ENCODE assay signal across 20 cellular contexts in genomic region chr3:34155666-34156065, GRCh38.
DNase-seq lines count a peak whose midpoint lies in the region; ATAC-seq and TF ChIP-seq lines count a peak whose summit lies in the region.
"Had no signal": no experiment of that assay in that cellular context is flagged by ENCODE, and none has a peak within 500 bp of the region (broad histone marks: within the 10 kb centered on the region; RNA-seq: fewer than 3 reads in every experiment).

No MANE protein-coding gene starts in this region.

- no peak overlapping the region for H3K4me3 ChIP-seq in GM12865 (ENCODE audit: low read depth, low read length)
- H3K4me3 ChIP-seq in effector memory CD4-positive, alpha-beta T cell (ENCODE audit: insufficient read depth, low read depth, low read length, poor library complexity, severe bottlenecking), result no peak overlapping the region
- H3K4me3 ChIP-seq in neural progenitor cell, result no peak overlapping the region
- no peak overlapping the region for H3K4me3 ChIP-seq in heart left ventricle
- H3K4me3 ChIP-seq: dorsolateral prefrontal cortex, pancreas, uterus had no signal

- H3K4me2 ChIP-seq in neural progenitor cell, result no peak overlapping the region

- no peaks in the 10 kb centered on the region for H3K9me3 ChIP-seq in effector memory CD4-positive, alpha-beta T cell (ENCODE audit: control insufficient read depth, low read length)
- H3K9me3 ChIP-seq in neural progenitor cell (ENCODE audit: low read depth) (no peaks in the 10 kb centered on the region), heart left ventricle (no peaks in the 10 kb centered on the region)
- H3K9me3 ChIP-seq: pancreas, uterus had no signal

- H3K36me3 ChIP-seq in effector memory CD4-positive, alpha-beta T cell (ENCODE audit: control insufficient read depth, insufficient read depth, low read length), result no peaks in the 10 kb centered on the region
- H3K36me3 ChIP-seq in neural progenitor cell (no peaks in the 10 kb centered on the region), heart left ventricle (no peaks in the 10 kb centered on the region)
- H3K36me3 ChIP-seq: pancreas, uterus had no signal

- ATAC-seq in GM19397 (IDR thresholded peaks at IDR 0.05; ENCODE audit: unreplicated experiment) (peak; percentile 64), HG02642 (IDR thresholded peaks at IDR 0.05; ENCODE audit: poor library complexity, unreplicated experiment) (peak; percentile 69), HG03378 (IDR thresholded peaks at IDR 0.05; ENCODE audit: unreplicated experiment) (peak; percentile 58), heart left ventricle (no peak)
- ATAC-seq: left colon, pancreas, PC-3 had no signal

- no peak overlapping the region for H3K9ac ChIP-seq in neural progenitor cell

- H3K36me3 Mint-ChIP-seq in neural progenitor cell, result no peaks in the 10 kb centered on the region
- H3K36me3 Mint-ChIP-seq: CD4-positive, CD25-positive, alpha-beta regulatory T cell had no signal

- H3K9me3 Mint-ChIP-seq in neural progenitor cell, result peaks cover 6% of the 10 kb centered on the region
- H3K9me3 Mint-ChIP-seq: stimulated activated naive CD8-positive, alpha-beta T cell treated with anti-CD3 and anti-CD28 coated beads, Interleukin-15, Interleukin-2, amounts not matched to agents 100 ng/mL and 50 ng/mL, for 24 hours had no signal

- WGBS in heart left ventricle, 4 donors, result 56 to 75% (median 67%) methylated on average over 2 of the region's 2 CpGs

- no peaks in the 10 kb centered on the region for H3K27me3 ChIP-seq in effector memory CD4-positive, alpha-beta T cell (replicated peaks; ENCODE audit: control insufficient read depth, insufficient read depth, low read length, poor library complexity, severe bottlenecking)
- H3K27me3 ChIP-seq in neural progenitor cell (no peaks in the 10 kb centered on the region), heart left ventricle (no peaks in the 10 kb centered on the region)
- H3K27me3 ChIP-seq: dorsolateral prefrontal cortex, pancreas, uterus had no signal

- TF ChIP-seq POLR2A in heart left ventricle (IDR thresholded peaks at IDR 0.05), result no peak

- H3K79me2 ChIP-seq in neural progenitor cell (ENCODE audit: low read depth), result no peaks in the 10 kb centered on the region

- no peak overlapping the region for H3K4me3 Mint-ChIP-seq in neural progenitor cell
- H3K4me3 Mint-ChIP-seq: CD4-positive, CD25-positive, alpha-beta regulatory T cell; stimulated activated naive CD8-positive, alpha-beta T cell treated with anti-CD3 and anti-CD28 coated beads, Interleukin-15, Interleukin-2, amounts not matched to agents 100 ng/mL and 50 ng/mL, for 24 hours had no signal

- DNase-seq in GM12865 (ENCODE audit: low read depth) (peak; percentile 62), NCI-H2171 (lab: John Stamatoyannopoulos, UW) (no peak), neural progenitor cell (ENCODE audit: low spot score) (no peak), heart left ventricle (no peak)
- no peak for DNase-seq in effector memory CD4-positive, alpha-beta T cell
- DNase-seq: activated CD8-positive, alpha-beta memory T cell treated with anti-CD3 and anti-CD28 coated beads for 24 hours; CD4-positive, CD25-positive, alpha-beta regulatory T cell; dorsolateral prefrontal cortex; H7; hypothalamus; left colon; NCI-H146; NCI-H510A; pancreas; PC-3; uterus had no signal

- no peaks in the 10 kb centered on the region for H4K20me1 ChIP-seq in neural progenitor cell (ENCODE audit: low read depth)

- no peak overlapping the region for H3K27ac ChIP-seq in effector memory CD4-positive, alpha-beta T cell (ENCODE audit: insufficient read depth, low read length, poor library complexity, severe bottlenecking)
- no peak overlapping the region for H3K27ac ChIP-seq in neural progenitor cell
- H3K27ac ChIP-seq in heart left ventricle, result no peak overlapping the region
- H3K27ac ChIP-seq: pancreas, uterus had no signal

- no peaks in the 10 kb centered on the region for H3K4me1 ChIP-seq in effector memory CD4-positive, alpha-beta T cell (ENCODE audit: control insufficient read depth, insufficient read depth, low read length, poor library complexity, severe bottlenecking)
- H3K4me1 ChIP-seq in neural progenitor cell, result peaks cover 13% of the 10 kb centered on the region
- H3K4me1 ChIP-seq in heart left ventricle, result peaks cover 0 to 6% (median 0%) of the 10 kb centered on the region in 12 donors
- H3K4me1 ChIP-seq: pancreas, uterus had no signal

- no peak for TF ChIP-seq CTCF in GM12865 (IDR thresholded peaks at IDR 0.05; ENCODE audit: insufficient read depth, low read depth, low read length, missing control alignments)
- no peak for TF ChIP-seq CTCF in neural progenitor cell (IDR thresholded peaks at IDR 0.05)
- TF ChIP-seq CTCF in heart left ventricle (IDR thresholded peaks at IDR 0.05), result no peak

- H3F3A ChIP-seq in neural progenitor cell (ENCODE audit: low read depth), result no peaks in the 10 kb centered on the region

- peaks cover 19% of the 10 kb centered on the region for H3K4me1 Mint-ChIP-seq in neural progenitor cell
- H3K4me1 Mint-ChIP-seq: CD4-positive, CD25-positive, alpha-beta regulatory T cell had no signal

- no peak overlapping the region for H2AFZ ChIP-seq in neural progenitor cell (replicated peaks)

- no peak overlapping the region for H3K27ac Mint-ChIP-seq in neural progenitor cell
- H3K27ac Mint-ChIP-seq: CD4-positive, CD25-positive, alpha-beta regulatory T cell; stimulated activated naive CD8-positive, alpha-beta T cell treated with anti-CD3 and anti-CD28 coated beads, Interleukin-15, Interleukin-2, amounts not matched to agents 100 ng/mL and 50 ng/mL, for 24 hours had no signal

- intact Hi-C loops in heart left ventricle (cut with DNase I), result no loop called here

- H3K27me3 Mint-ChIP-seq in neural progenitor cell (ENCODE audit: insufficient read depth, low read depth), result peaks cover 4% of the 10 kb centered on the region
- H3K27me3 Mint-ChIP-seq: CD4-positive, CD25-positive, alpha-beta regulatory T cell; stimulated activated naive CD8-positive, alpha-beta T cell treated with anti-CD3 and anti-CD28 coated beads, Interleukin-15, Interleukin-2, amounts not matched to agents 100 ng/mL and 50 ng/mL, for 24 hours had no signal

Comparison
In these comparisons a context has a peak if more than half of its experiments do, and no peak if none do; other contexts are left out.
1. ATAC-seq: peak in GM19397 (single experiment), HG02642 (single experiment) and HG03378 (single experiment); none in heart left ventricle (0 of 4).